ENCODE assay signal across 36 cellular contexts in genomic region chr1:147526501-147526900, GRCh38. TPM values are rescaled to one million over a fixed set of nuclear protein-coding genes. Genes with fewer than 3 reads are reported as not detected.
DNase-seq lines count a peak whose midpoint lies in the region; ATAC-seq, FAIRE-seq and TF ChIP-seq lines count a peak whose summit lies in the region.
"Had no signal": no experiment of that assay in that cellular context is flagged by ENCODE, and none has a peak within 500 bp of the region (broad histone marks: within the 10 kb centered on the region; RNA-seq: fewer than 3 reads in every experiment).

No MANE protein-coding gene starts in this region.

- no peak overlapping the region for H2AK5ac ChIP-seq in mesendoderm (ENCODE audit: low read length)

- DNase-seq in bronchial epithelial cell (ENCODE audit: low read depth) (no peak), mesendoderm (peak; percentile 80), nephron progenitor cell (no peak), osteocyte (ENCODE audit: extremely low spot score, unreplicated experiment) (peak; percentile 54), cortex of kidney (lab: John Stamatoyannopoulos, UW) (no peak), BE2C (no peak), NCI-H2227 treated with DMSO at 0.1 percent for 48 hours (lab: John Stamatoyannopoulos, UW) (no peak)
- no peak for DNase-seq in activated T-cell treated with anti-CD3 and anti-CD28 coated beads, Interleukin-2, amount 50 U/mL, for 72 hours
- DNase-seq: 8988T; ACHN; AML-193; C1 segment of cervical spinal cord; Caco-2; Calu3; CD4-positive, alpha-beta memory T cell; CD4-positive, alpha-beta T cell; CD4-positive, CD25-positive, alpha-beta regulatory T cell; CD8-positive, alpha-beta memory T cell; CD8-positive, alpha-beta T cell; COR-L47; DMS 273 treated with DMSO at 0.1 percent for 48 hours; DMS153; DMS53; DMS79; DMS79 treated with DMSO at 0.1 percent for 48 hours; DND-41; EL had no signal

- H3K4me1 Mint-ChIP-seq in nephron progenitor cell (no peaks in the 10 kb centered on the region), osteocyte (ENCODE audit: unreplicated experiment) (no peaks in the 10 kb centered on the region)
- H3K4me1 Mint-ChIP-seq in activated T-cell treated with anti-CD3 and anti-CD28 coated beads, Interleukin-2, amount 50 U/mL, for 72 hours (ENCODE audit: low read depth): peaks cover 4% of the 10 kb centered on the region
- H3K4me1 Mint-ChIP-seq: B cell; CD14-positive monocyte; CD4-positive, CD25-positive, alpha-beta regulatory T cell; CD8-positive, alpha-beta memory T cell had no signal

- peak; percentile 23 for FAIRE-seq in bronchial epithelial cell (lab: Jason Lieb, UNC)
- FAIRE-seq: A204.1, A549, D721Med had no signal

- WGBS in mesendoderm (ENCODE audit: extremely low coverage, insufficient coverage, low lambda C conversion rate): no CpG with 5 or more reads among the region's 3 CpGs

- H3K23ac ChIP-seq in mesendoderm (ENCODE audit: low read length): no peak overlapping the region

- H2BK15ac ChIP-seq in mesendoderm (replicated peaks; ENCODE audit: low read depth): no peak overlapping the region

- H3K27ac Mint-ChIP-seq in nephron progenitor cell (peak overlapping the region; percentile 24), osteocyte (ENCODE audit: unreplicated experiment) (no peak overlapping the region)
- no peak overlapping the region for H3K27ac Mint-ChIP-seq in activated T-cell treated with anti-CD3 and anti-CD28 coated beads, Interleukin-2, amount 50 U/mL, for 72 hours
- H3K27ac Mint-ChIP-seq: B cell; CD14-positive monocyte; CD4-positive, alpha-beta T cell; CD8-positive, alpha-beta memory T cell; CD8-positive, alpha-beta T cell had no signal

- no peak overlapping the region for H3K18ac ChIP-seq in mesendoderm (ENCODE audit: low read length)

- H3K4me3 ChIP-seq in bronchial epithelial cell (ENCODE audit: low read depth, low read length) (no peak overlapping the region), mesendoderm (ENCODE audit: low read length) (no peak overlapping the region), BE2C (ENCODE audit: low read depth, low read length) (no peak overlapping the region)
- H3K4me3 ChIP-seq: A549; BLaER1; BLaER1 treated with 17β-estradiol and CSF1 and Interleukin-3, amounts not matched to agents 10 nM and 100 nM had no signal

- no peaks in the 10 kb centered on the region for H3K9me3 ChIP-seq in BE2C
- H3K9me3 ChIP-seq: A549; BLaER1; BLaER1 treated with 17β-estradiol and CSF1 and Interleukin-3, amounts not matched to agents 10 nM and 100 nM; Caco-2 had no signal

- no peak overlapping the region for H2BK120ac ChIP-seq in mesendoderm (ENCODE audit: low read depth, low read length)

- H3K36me3 ChIP-seq in bronchial epithelial cell (ENCODE audit: control insufficient read depth, insufficient read depth, low read length) (no peaks in the 10 kb centered on the region), mesendoderm (ENCODE audit: control insufficient read depth, insufficient read depth, low read length) (no peaks in the 10 kb centered on the region), BE2C (no peaks in the 10 kb centered on the region)
- H3K36me3 ChIP-seq: BLaER1; BLaER1 treated with 17β-estradiol and CSF1 and Interleukin-3, amounts not matched to agents 10 nM and 100 nM had no signal

- ATAC-seq in activated T-cell treated with anti-CD3 and anti-CD28 coated beads, Interleukin-2, amount 50 U/mL, for 72 hours (replicated peaks in 1 of 2): no peak
- ATAC-seq: A549; CD8-positive, alpha-beta T cell had no signal

- H3K56ac ChIP-seq in mesendoderm (ENCODE audit: low read length): no peak overlapping the region

- no peak overlapping the region for H4K8ac ChIP-seq in mesendoderm (ENCODE audit: low read depth, low read length)

- H3K9me3 Mint-ChIP-seq in nephron progenitor cell (no peaks in the 10 kb centered on the region), osteocyte (ENCODE audit: unreplicated experiment) (no peaks in the 10 kb centered on the region)
- no peaks in the 10 kb centered on the region for H3K9me3 Mint-ChIP-seq in activated T-cell treated with anti-CD3 and anti-CD28 coated beads, Interleukin-2, amount 50 U/mL, for 72 hours
- H3K9me3 Mint-ChIP-seq: CD14-positive monocyte; CD4-positive, alpha-beta memory T cell; CD4-positive, alpha-beta T cell; CD4-positive, CD25-positive, alpha-beta regulatory T cell; CD8-positive, alpha-beta memory T cell; CD8-positive, alpha-beta T cell had no signal

- no peak for TF ChIP-seq CTCF in bronchial epithelial cell (IDR thresholded peaks at IDR 0.05; ENCODE audit: insufficient read depth, low read length, severe bottlenecking)
- no peak for TF ChIP-seq CTCF in nephron progenitor cell (IDR thresholded peaks at IDR 0.05)
- no peak for TF ChIP-seq CTCF in osteocyte (IDR thresholded peaks at IDR 0.05)
- TF ChIP-seq CTCF in BE2C (IDR thresholded peaks at IDR 0.05; ENCODE audit: low read depth, low read length): no peak

- H3K4me1 ChIP-seq in mesendoderm (ENCODE audit: control insufficient read depth, low read depth, low read length) (peaks cover 6% of the 10 kb centered on the region), BE2C (no peaks in the 10 kb centered on the region)
- H3K4me1 ChIP-seq: A549, Caco-2 had no signal

- H3K36me3 Mint-ChIP-seq in nephron progenitor cell (ENCODE audit: low read depth) (no peaks in the 10 kb centered on the region), osteocyte (ENCODE audit: unreplicated experiment) (no peaks in the 10 kb centered on the region)
- no peaks in the 10 kb centered on the region for H3K36me3 Mint-ChIP-seq in activated T-cell treated with anti-CD3 and anti-CD28 coated beads, Interleukin-2, amount 50 U/mL, for 72 hours (ENCODE audit: insufficient read depth in 2 of 2)
- H3K36me3 Mint-ChIP-seq: CD14-positive monocyte; CD4-positive, alpha-beta memory T cell; CD4-positive, CD25-positive, alpha-beta regulatory T cell; CD8-positive, alpha-beta T cell had no signal

- H3K4me3 Mint-ChIP-seq in nephron progenitor cell (no peak overlapping the region), osteocyte (ENCODE audit: unreplicated experiment) (no peak overlapping the region)
- H3K4me3 Mint-ChIP-seq in activated T-cell treated with anti-CD3 and anti-CD28 coated beads, Interleukin-2, amount 50 U/mL, for 72 hours: no peak overlapping the region
- H3K4me3 Mint-ChIP-seq: B cell; CD14-positive monocyte; CD4-positive, alpha-beta memory T cell; CD4-positive, alpha-beta T cell; CD8-positive, alpha-beta memory T cell; CD8-positive, alpha-beta T cell had no signal

- no peak overlapping the region for H3K4me2 ChIP-seq in mesendoderm (ENCODE audit: low read length)
- H3K4me2 ChIP-seq: A549; BLaER1; BLaER1 treated with 17β-estradiol and CSF1 and Interleukin-3, amounts not matched to agents 10 nM and 100 nM had no signal

- H3K27ac ChIP-seq in mesendoderm (ENCODE audit: low read depth, low read length): no peak overlapping the region
- H3K27ac ChIP-seq: 22Rv1; A549; BLaER1; BLaER1 treated with 17β-estradiol and CSF1 and Interleukin-3, amounts not matched to agents 10 nM and 100 nM; C4-2B had no signal

- H3K27me3 ChIP-seq in bronchial epithelial cell (ENCODE audit: control insufficient read depth, insufficient read depth, low read length) (no peaks in the 10 kb centered on the region), mesendoderm (ENCODE audit: insufficient read depth, low read length, poor library complexity) (no peaks in the 10 kb centered on the region), BE2C (no peaks in the 10 kb centered on the region)
- H3K27me3 ChIP-seq: BLaER1; BLaER1 treated with 17β-estradiol and CSF1 and Interleukin-3, amounts not matched to agents 10 nM and 100 nM had no signal

- H2BK5ac ChIP-seq in mesendoderm (ENCODE audit: low read length): no peak overlapping the region

- peaks cover 19% of the 10 kb centered on the region for H3K27me3 Mint-ChIP-seq in nephron progenitor cell (ENCODE audit: low read depth, poor library complexity)
- H3K27me3 Mint-ChIP-seq in osteocyte (ENCODE audit: unreplicated experiment): peaks cover 21% of the 10 kb centered on the region
- H3K27me3 Mint-ChIP-seq in activated T-cell treated with anti-CD3 and anti-CD28 coated beads, Interleukin-2, amount 50 U/mL, for 72 hours (ENCODE audit: low read depth): no peaks in the 10 kb centered on the region
- H3K27me3 Mint-ChIP-seq: CD4-positive, alpha-beta T cell; CD4-positive, CD25-positive, alpha-beta regulatory T cell had no signal

- no peak overlapping the region for H3K4ac ChIP-seq in mesendoderm (ENCODE audit: low read depth, low read length)

- no peak overlapping the region for H3K9ac ChIP-seq in mesendoderm (ENCODE audit: low read length)
- H3K9ac ChIP-seq: BLaER1; BLaER1 treated with 17β-estradiol and CSF1 and Interleukin-3, amounts not matched to agents 10 nM and 100 nM had no signal

- H4K5ac ChIP-seq in mesendoderm (ENCODE audit: low read length): no peak overlapping the region

- no peaks in the 10 kb centered on the region for H3K79me1 ChIP-seq in mesendoderm (ENCODE audit: low read length)

- H3K79me2 ChIP-seq in mesendoderm (ENCODE audit: control insufficient read depth, insufficient read depth, low read length): no peaks in the 10 kb centered on the region

RNA-seq across cellular contexts. Expression of gene BCL9, which starts 14.8 kb away (rescaled TPM):
- total RNA-seq in bronchial epithelial cell (1.8 TPM in 2 replicates), osteocyte (30.8 and 32.5 TPM in 2 replicates)
- polyA plus RNA-seq in mesendoderm (2013, experiment 1 of 2): 35.3 TPM
- polyA plus RNA-seq in mesendoderm (2013, experiment 2 of 2): 36.2 TPM
- polyA plus RNA-seq in BE2C (2012; ENCODE audit: insufficient read depth, insufficient read length, low read depth): 15.8 TPM
- 10 to 100 TPM; 21.5 to 22.2 TPM for total RNA-seq in activated T-cell treated with anti-CD3 and anti-CD28 coated beads, Interleukin-2, amount 50 U/mL, for 72 hours

Comparison
In these comparisons a context has a peak if more than half of its experiments do, and no peak if none do; other contexts are left out.
1. DNase-seq: peak in mesendoderm (single experiment) and osteocyte (single experiment); none in bronchial epithelial cell (single experiment), nephron progenitor cell (single experiment), cortex of kidney (single experiment), BE2C (single experiment), activated T-cell treated with anti-CD3 and anti-CD28 coated beads, Interleukin-2, amount 50 U/mL, for 72 hours (0 of 2) and NCI-H2227 treated with DMSO at 0.1 percent for 48 hours (single experiment).